Comparison of ENCODE assay signal across 1 cellular context in the genomic region with DNA sequence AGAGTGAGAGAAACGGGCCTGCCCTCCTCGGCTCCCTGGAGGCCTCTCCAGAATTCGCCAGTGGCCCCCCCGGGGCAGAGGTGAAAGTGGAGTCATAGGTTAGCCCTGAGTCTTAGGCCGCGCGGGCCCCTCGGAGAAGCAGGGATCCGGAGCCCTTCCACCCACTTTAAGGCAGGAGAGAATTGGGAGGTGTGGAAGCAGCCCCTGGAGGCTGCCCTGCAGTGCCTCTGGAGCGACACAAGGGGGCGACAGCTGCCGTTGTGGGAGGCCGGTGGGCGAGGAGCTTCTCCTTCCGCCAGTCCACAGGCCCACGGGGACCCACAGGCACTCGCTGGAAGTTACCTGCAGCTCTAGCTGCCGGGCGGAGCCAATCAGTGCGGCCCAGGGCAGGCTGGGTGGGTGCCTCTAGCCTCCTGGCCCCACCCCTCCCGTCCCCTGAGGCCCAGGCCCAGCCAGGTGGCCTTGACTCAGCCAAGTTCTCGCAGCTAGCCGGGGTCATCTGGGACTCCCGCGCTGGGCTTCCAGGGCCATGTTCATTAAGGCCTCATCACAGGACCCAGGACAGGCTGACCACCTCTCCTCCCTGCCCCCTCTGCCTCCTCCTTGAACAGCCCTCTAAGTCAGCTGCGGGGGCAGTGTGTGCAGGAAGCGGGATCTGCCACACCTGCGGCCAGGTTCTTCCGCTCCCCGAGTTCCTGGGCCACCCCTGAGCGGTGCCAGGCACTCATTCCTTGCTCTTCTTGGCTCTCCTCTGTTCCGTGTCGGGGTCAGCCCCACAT.
A peak's percentile ranks its signal among the peaks of the same experiment; 100 is the strongest.
TF ChIP-seq lines count a peak whose summit lies in the region.

No MANE protein-coding gene starts in this region.

TF ChIP-seq in HEK293, 187 proteins besides CTCF, POLR2A, EP300 and RAD21 (continued from another document and continues in another):
- TF ChIP-seq, protein P1, sequence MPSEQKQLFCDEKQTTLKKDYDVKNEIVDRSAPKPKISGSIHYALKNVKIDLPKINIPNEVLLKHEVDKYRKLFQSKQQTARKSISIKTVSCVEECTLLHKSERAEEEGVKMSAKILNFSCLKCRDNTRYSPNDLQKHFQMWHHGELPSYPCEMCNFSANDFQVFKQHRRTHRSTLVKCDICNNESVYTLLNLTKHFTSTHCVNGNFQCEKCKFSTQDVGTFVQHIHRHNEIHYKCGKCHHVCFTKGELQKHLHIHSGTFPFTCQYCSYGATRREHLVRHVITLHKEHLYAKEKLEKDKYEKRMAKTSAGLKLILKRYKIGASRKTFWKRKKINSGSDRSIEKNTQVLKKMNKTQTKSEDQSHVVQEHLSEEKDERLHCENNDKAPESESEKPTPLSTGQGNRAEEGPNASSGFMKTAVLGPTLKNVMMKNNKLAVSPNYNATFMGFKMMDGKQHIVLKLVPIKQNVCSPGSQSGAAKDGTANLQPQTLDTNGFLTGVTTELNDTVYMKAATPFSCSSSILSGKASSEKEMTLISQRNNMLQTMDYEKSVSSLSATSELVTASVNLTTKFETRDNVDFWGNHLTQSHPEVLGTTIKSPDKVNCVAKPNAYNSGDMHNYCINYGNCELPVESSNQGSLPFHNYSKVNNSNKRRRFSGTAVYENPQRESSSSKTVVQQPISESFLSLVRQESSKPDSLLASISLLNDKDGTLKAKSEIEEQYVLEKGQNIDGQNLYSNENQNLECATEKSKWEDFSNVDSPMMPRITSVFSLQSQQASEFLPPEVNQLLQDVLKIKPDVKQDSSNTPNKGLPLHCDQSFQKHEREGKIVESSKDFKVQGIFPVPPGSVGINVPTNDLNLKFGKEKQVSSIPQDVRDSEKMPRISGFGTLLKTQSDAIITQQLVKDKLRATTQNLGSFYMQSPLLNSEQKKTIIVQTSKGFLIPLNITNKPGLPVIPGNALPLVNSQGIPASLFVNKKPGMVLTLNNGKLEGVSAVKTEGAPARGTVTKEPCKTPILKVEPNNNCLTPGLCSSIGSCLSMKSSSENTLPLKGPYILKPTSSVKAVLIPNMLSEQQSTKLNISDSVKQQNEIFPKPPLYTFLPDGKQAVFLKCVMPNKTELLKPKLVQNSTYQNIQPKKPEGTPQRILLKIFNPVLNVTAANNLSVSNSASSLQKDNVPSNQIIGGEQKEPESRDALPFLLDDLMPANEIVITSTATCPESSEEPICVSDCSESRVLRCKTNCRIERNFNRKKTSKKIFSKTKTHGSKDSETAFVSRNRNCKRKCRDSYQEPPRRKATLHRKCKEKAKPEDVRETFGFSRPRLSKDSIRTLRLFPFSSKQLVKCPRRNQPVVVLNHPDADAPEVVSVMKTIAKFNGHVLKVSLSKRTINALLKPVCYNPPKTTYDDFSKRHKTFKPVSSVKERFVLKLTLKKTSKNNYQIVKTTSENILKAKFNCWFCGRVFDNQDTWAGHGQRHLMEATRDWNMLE (tag by site-specific recombination; conservative IDR thresholded peaks at IDR 0.05; ENCODE audit: low read depth), result no peak
- TF ChIP-seq ZNF211 (tag by site-specific recombination; IDR thresholded peaks at IDR 0.05; ENCODE audit: low read depth) (no peak), ZNF658 (tag by site-specific recombination; IDR thresholded peaks at IDR 0.05) (no peak), ZNF623 (tag by site-specific recombination; IDR thresholded peaks at IDR 0.05) (no peak), ZBTB1 (tag by site-specific recombination; IDR thresholded peaks at IDR 0.05) (no peak), ZNF660 (tag by site-specific recombination; IDR thresholded peaks at IDR 0.05) (no peak), ZBTB48 (tag by site-specific recombination; IDR thresholded peaks at IDR 0.05) (peak; percentile 55), ZNF548 (tag by site-specific recombination; IDR thresholded peaks at IDR 0.05) (no peak), ZNF155 (tag by site-specific recombination; IDR thresholded peaks at IDR 0.05) (no peak), ZFP69B (tag by site-specific recombination; IDR thresholded peaks at IDR 0.05) (peak; percentile 60), SP3 (tag by site-specific recombination; IDR thresholded peaks at IDR 0.05) (peak; percentile 26; the same call in 1 of the 2 replicates), ZNF157 (tag by site-specific recombination; IDR thresholded peaks at IDR 0.05) (no peak), OSR2 (tag by site-specific recombination; IDR thresholded peaks at IDR 0.05) (no peak), ZNF341 (tag by site-specific recombination; IDR thresholded peaks at IDR 0.05; ENCODE audit: low read depth) (no peak), ZNF677 (tag by site-specific recombination; IDR thresholded peaks at IDR 0.05) (no peak), ZFP3 (tag by site-specific recombination; IDR thresholded peaks at IDR 0.05; ENCODE audit: low read depth) (no peak), ZBTB6 (tag by site-specific recombination; IDR thresholded peaks at IDR 0.05) (no peak), RBAK (tag by site-specific recombination; IDR thresholded peaks at IDR 0.05) (no peak), HOXD13 (CRISPR knock-in tag; IDR thresholded peaks at IDR 0.05; ENCODE audit: borderline replicate concordance) (no peak), SP2 (tag by site-specific recombination; IDR thresholded peaks at IDR 0.05) (peak; percentile 22), ZNF692 (tag by site-specific recombination; IDR thresholded peaks at IDR 0.05) (no peak), ZNF76 (tag by site-specific recombination; IDR thresholded peaks at IDR 0.05; ENCODE audit: borderline replicate concordance, low read depth) (no peak), PRDM1 (tag by site-specific recombination; IDR thresholded peaks at IDR 0.05) (0 out of 2 replicates have a peak, but pooled peaks have one; percentile 19), ZNF202 (tag by site-specific recombination; IDR thresholded peaks at IDR 0.05; ENCODE audit: borderline replicate concordance) (no peak), ZNF837 (tag by site-specific recombination; IDR thresholded peaks at IDR 0.05) (no peak), KLF8 (tag by site-specific recombination; IDR thresholded peaks at IDR 0.05) (no peak), ZNF549 (tag by site-specific recombination; IDR thresholded peaks at IDR 0.05) (no peak), ZNF843 (tag by site-specific recombination; IDR thresholded peaks at IDR 0.05) (no peak), KLF1 (tag by site-specific recombination; IDR thresholded peaks at IDR 0.05) (0 out of 2 replicates have a peak, but pooled peaks have one; percentile 22), ZFP41 (tag by site-specific recombination; IDR thresholded peaks at IDR 0.05; ENCODE audit: borderline replicate concordance) (no peak), GLIS1 (tag by site-specific recombination; IDR thresholded peaks at IDR 0.05) (peak; percentile 44; the same call in 1 of the 2 replicates), AEBP2 (tag by site-specific recombination; IDR thresholded peaks at IDR 0.05; ENCODE audit: borderline replicate concordance) (no peak), ZNF776 (tag by site-specific recombination; IDR thresholded peaks at IDR 0.05; ENCODE audit: borderline replicate concordance) (no peak), FEZF1 (tag by site-specific recombination; IDR thresholded peaks at IDR 0.05) (no peak), ZNF404 (tag by site-specific recombination; IDR thresholded peaks at IDR 0.05) (no peak), ZNF561 (tag by site-specific recombination; IDR thresholded peaks at IDR 0.05; ENCODE audit: borderline replicate concordance) (no peak), ZNF366 (tag by site-specific recombination; conservative IDR thresholded peaks at IDR 0.05) (peak; percentile 54; the same call in 1 of the 2 replicates)
- TF ChIP-seq, protein P2, sequence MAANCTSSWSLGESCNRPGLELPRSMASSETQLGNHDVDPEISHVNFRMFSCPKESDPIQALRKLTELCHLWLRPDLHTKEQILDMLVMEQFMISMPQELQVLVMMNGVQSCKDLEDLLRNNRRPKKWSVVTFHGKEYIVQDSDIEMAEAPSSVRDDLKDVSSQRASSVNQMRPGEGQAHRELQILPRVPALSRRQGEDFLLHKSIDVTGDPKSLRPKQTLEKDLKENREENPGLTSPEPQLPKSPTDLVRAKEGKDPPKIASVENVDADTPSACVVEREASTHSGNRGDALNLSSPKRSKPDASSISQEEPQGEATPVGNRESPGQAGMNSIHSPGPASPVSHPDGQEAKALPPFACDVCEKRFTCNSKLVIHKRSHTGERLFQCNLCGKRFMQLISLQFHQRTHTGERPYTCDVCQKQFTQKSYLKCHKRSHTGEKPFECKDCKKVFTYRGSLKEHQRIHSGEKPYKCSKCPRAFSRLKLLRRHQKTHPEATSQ (tag by site-specific recombination; IDR thresholded peaks at IDR 0.05), result no peak
- TF ChIP-seq, protein P3, sequence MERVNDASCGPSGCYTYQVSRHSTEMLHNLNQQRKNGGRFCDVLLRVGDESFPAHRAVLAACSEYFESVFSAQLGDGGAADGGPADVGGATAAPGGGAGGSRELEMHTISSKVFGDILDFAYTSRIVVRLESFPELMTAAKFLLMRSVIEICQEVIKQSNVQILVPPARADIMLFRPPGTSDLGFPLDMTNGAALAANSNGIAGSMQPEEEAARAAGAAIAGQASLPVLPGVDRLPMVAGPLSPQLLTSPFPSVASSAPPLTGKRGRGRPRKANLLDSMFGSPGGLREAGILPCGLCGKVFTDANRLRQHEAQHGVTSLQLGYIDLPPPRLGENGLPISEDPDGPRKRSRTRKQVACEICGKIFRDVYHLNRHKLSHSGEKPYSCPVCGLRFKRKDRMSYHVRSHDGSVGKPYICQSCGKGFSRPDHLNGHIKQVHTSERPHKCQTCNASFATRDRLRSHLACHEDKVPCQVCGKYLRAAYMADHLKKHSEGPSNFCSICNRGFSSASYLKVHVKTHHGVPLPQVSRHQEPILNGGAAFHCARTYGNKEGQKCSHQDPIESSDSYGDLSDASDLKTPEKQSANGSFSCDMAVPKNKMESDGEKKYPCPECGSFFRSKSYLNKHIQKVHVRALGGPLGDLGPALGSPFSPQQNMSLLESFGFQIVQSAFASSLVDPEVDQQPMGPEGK (tag by site-specific recombination; IDR thresholded peaks at IDR 0.05), result peak; percentile 45
- TF ChIP-seq, protein P4, sequence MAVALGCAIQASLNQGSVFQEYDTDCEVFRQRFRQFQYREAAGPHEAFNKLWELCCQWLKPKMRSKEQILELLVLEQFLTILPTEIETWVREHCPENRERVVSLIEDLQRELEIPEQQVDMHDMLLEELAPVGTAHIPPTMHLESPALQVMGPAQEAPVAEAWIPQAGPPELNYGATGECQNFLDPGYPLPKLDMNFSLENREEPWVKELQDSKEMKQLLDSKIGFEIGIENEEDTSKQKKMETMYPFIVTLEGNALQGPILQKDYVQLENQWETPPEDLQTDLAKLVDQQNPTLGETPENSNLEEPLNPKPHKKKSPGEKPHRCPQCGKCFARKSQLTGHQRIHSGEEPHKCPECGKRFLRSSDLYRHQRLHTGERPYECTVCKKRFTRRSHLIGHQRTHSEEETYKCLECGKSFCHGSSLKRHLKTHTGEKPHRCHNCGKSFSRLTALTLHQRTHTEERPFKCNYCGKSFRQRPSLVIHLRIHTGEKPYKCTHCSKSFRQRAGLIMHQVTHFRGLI (tag by site-specific recombination; IDR thresholded peaks at IDR 0.05), result no peak
- TF ChIP-seq, protein P5, sequence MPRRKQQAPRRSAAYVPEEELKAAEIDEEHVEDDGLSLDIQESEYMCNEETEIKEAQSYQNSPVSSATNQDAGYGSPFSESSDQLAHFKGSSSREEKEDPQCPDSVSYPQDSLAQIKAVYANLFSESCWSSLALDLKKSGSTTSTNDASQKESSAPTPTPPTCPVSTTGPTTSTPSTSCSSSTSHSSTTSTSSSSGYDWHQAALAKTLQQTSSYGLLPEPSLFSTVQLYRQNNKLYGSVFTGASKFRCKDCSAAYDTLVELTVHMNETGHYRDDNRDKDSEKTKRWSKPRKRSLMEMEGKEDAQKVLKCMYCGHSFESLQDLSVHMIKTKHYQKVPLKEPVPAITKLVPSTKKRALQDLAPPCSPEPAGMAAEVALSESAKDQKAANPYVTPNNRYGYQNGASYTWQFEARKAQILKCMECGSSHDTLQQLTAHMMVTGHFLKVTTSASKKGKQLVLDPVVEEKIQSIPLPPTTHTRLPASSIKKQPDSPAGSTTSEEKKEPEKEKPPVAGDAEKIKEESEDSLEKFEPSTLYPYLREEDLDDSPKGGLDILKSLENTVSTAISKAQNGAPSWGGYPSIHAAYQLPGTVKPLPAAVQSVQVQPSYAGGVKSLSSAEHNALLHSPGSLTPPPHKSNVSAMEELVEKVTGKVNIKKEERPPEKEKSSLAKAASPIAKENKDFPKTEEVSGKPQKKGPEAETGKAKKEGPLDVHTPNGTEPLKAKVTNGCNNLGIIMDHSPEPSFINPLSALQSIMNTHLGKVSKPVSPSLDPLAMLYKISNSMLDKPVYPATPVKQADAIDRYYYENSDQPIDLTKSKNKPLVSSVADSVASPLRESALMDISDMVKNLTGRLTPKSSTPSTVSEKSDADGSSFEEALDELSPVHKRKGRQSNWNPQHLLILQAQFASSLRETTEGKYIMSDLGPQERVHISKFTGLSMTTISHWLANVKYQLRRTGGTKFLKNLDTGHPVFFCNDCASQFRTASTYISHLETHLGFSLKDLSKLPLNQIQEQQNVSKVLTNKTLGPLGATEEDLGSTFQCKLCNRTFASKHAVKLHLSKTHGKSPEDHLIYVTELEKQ (tag by site-specific recombination; IDR thresholded peaks at IDR 0.05; ENCODE audit: borderline replicate concordance), result no peak
